In the genomic region with DNA sequence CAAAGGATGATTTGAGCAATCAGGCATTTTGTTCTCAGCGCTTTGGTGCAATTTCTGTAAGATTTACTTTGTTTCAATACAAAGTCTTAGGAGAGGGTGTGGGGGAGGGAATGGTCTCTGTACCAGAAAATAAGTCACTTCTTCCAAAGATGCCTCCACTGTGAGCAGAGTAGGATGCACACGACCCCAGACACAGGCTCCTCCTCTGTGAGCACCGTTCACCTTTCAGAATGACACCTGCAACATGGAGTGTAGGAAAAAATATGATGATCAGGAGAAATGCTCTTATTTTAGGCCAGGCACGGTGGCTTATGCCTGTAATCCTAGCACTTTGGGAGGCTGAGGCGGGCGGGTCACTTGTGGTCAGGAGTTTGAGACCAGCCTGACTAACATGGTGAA, we compare ENCODE assay signal across 10 cellular contexts. TPM values are rescaled to one million over a fixed set of nuclear protein-coding genes. Genes with fewer than 3 reads are reported as not detected.
DNase-seq lines count a peak whose midpoint lies in the region; ATAC-seq, FAIRE-seq and TF ChIP-seq lines count a peak whose summit lies in the region.
"Not testable (repeated sequence)": the region's sequence is repeated elsewhere in the genome, so short reads cannot be mapped to it uniquely, and the experiment has no call there.
"Had no signal": no experiment of that assay in that cellular context is flagged by ENCODE, and none has a peak within 500 bp of the region (broad histone marks: within the 10 kb centered on the region; RNA-seq: fewer than 3 reads in every experiment).

No MANE protein-coding gene starts in this region.

- H2AFZ ChIP-seq in H1 (ENCODE audit: low read length): not testable (repeated sequence)

- FAIRE-seq in H1 (lab: Jason Lieb, UNC): not testable (repeated sequence)

- H3K18ac ChIP-seq in H1 (ENCODE audit: extremely low read depth, low read length): peak overlapping the region; percentile 93

- peaks cover 64% of the 10 kb centered on the region for H3K4me1 Mint-ChIP-seq in activated naive CD4-positive, alpha-beta T cell treated with anti-CD3 and anti-CD28 coated beads, Interleukin-2, amount 10 ng/mL, durations not matched to agents 7 days and 5 days
- H3K4me1 Mint-ChIP-seq in nephron: peaks cover 41% of the 10 kb centered on the region
- peaks cover 46% of the 10 kb centered on the region for H3K4me1 Mint-ChIP-seq in stimulated activated effector memory CD8-positive, alpha-beta T cell treated with anti-CD3 and anti-CD28 coated beads, Interleukin-12 subunit alpha, Interleukin-12 subunit beta, amount 100 ng/mL, for 72 hours

- not testable (repeated sequence) for TF ChIP-seq EP300 in H1 (IDR thresholded peaks at IDR 0.05; ENCODE audit: borderline replicate concordance in 1 of 2, low read depth in 2 of 2, low read length in 2 of 2)

- not testable (repeated sequence) for H3K79me1 ChIP-seq in H1 (ENCODE audit: low read depth, low read length)

- peak; percentile 51 for ATAC-seq in stimulated activated effector memory CD8-positive, alpha-beta T cell treated with anti-CD3 and anti-CD28 coated beads, Interleukin-12 subunit alpha, Interleukin-12 subunit beta, amount 100 ng/mL, for 72 hours

- H3K4me3 Mint-ChIP-seq in activated naive CD4-positive, alpha-beta T cell treated with anti-CD3 and anti-CD28 coated beads, Interleukin-2, amount 10 ng/mL, durations not matched to agents 7 days and 5 days: peak overlapping the region; percentile 98
- peak overlapping the region; percentile 85 to 91 (median 89) for H3K4me3 Mint-ChIP-seq in nephron
- H3K4me3 Mint-ChIP-seq in stimulated activated effector memory CD8-positive, alpha-beta T cell treated with anti-CD3 and anti-CD28 coated beads, Interleukin-12 subunit alpha, Interleukin-12 subunit beta, amount 100 ng/mL, for 72 hours: peak overlapping the region; percentile 98

- peak overlapping the region; percentile 95 for H2BK120ac ChIP-seq in H1 (replicated peaks; ENCODE audit: low read depth, low read length)

- H4K91ac ChIP-seq in H1 (replicated peaks; ENCODE audit: insufficient read length, low read length): peak overlapping the region; percentile 91

- CTCF ChIA-PET in HEK293 (lab: Yijun Ruan, JAX): interaction anchor here (0.6 to 3.4 kb wide), 5 partner anchors 11 to 825 kb away, joined by 3 to 15 read pairs (median 4); no protein-coding TSS in a partner anchor
- CTCF ChIA-PET in activated naive CD4-positive, alpha-beta T cell treated with anti-CD3 and anti-CD28 coated beads, Interleukin-2, amount 10 ng/mL, durations not matched to agents 7 days and 5 days (lab: Charles Lee): interaction anchor here (1.0 to 2.2 kb wide), 3 partner anchors 76 to 144 kb away, joined by 3 to 11 read pairs (median 7); no protein-coding TSS in a partner anchor
- CTCF ChIA-PET in H1 (lab: Charles Lee; ENCODE audit: partially characterized antibody): interaction anchor here (0.6 to 1.3 kb wide), 7 partner anchors 10 to 121 kb away, joined by 3 to 5 read pairs (median 3); no protein-coding TSS in a partner anchor

- not testable (repeated sequence) for H3K23ac ChIP-seq in H1 (ENCODE audit: insufficient read length)

- peak overlapping the region; percentile 85 for H3K27ac ChIP-seq in HEK293 (ENCODE audit: extremely low read depth, low read depth, low read length)
- not testable (repeated sequence) for H3K27ac ChIP-seq in SK-N-MC; H1 (ENCODE audit: low read depth, low read length); iPS-20b (ENCODE audit: low read length)

- H3K4me3 ChIP-seq in AG10803 (ENCODE audit: low read length): peak overlapping the region; percentile 64
- H3K4me3 ChIP-seq in HEK293 (ENCODE audit: low read depth, low read length): peak overlapping the region; percentile 53
- H3K4me3 ChIP-seq in SK-N-MC: peak overlapping the region; percentile 46
- H3K4me3 ChIP-seq in H1 (ENCODE audit: extremely low read depth in 1 of 4, insufficient read depth in 2 of 4, low read depth in 3 of 4, low read length in 4 of 4): peak overlapping the region in 1 of 4 experiments; percentile 48; a peak in 3 of 8 replicates
- peak overlapping the region; percentile 28; the same call in 1 of the 2 replicates for H3K4me3 ChIP-seq in iPS-20b (ENCODE audit: low read length)

- peaks cover 0 to 17% of the 10 kb centered on the region in 2 experiments; a peak in 2 of 3 replicates for H3K36me3 ChIP-seq in HEK293 (ENCODE audit: control insufficient read depth in 2 of 2, insufficient read depth in 1 of 2, low read length in 2 of 2)
- H3K36me3 ChIP-seq in SK-N-MC (ENCODE audit: insufficient read depth, low read length); H1 (ENCODE audit: control insufficient read depth in 2 of 4, insufficient read depth in 4 of 4, low read length in 3 of 4); iPS-20b (ENCODE audit: insufficient read depth, low read depth, low read length): not testable (repeated sequence)

- peak overlapping the region; percentile 53 to 63 for H3K4me2 ChIP-seq in H1 (ENCODE audit: insufficient read depth in 1 of 2, low read depth in 2 of 2, low read length in 2 of 2)

- H3K9ac ChIP-seq in SK-N-MC (ENCODE audit: insufficient read length) (peak overlapping the region; percentile 63), iPS-20b (ENCODE audit: low read depth, low read length) (peak overlapping the region; percentile 49; the same call in 1 of the 2 replicates)
- H3K9ac ChIP-seq in H1 (replicated peaks in 1 of 4; ENCODE audit: extremely low read depth in 1 of 4, low read depth in 3 of 4, low read length in 3 of 4): not testable (repeated sequence)

- not testable (repeated sequence) for H2AK5ac ChIP-seq in H1 (ENCODE audit: low read depth, low read length)

- H3K9me3 ChIP-seq in HEK293 (ENCODE audit: control insufficient read depth, insufficient read depth, low read depth, low read length); SK-N-MC (ENCODE audit: low read depth, low read length); H1 (ENCODE audit: insufficient read depth in 2 of 2, low read depth in 1 of 2, low read length in 1 of 2); iPS-20b (ENCODE audit: insufficient read depth, low read depth, low read length): not testable (repeated sequence)

- not testable (repeated sequence) for H4K20me1 ChIP-seq in H1 (replicated peaks in 1 of 2; ENCODE audit: control insufficient read depth in 1 of 2, insufficient read depth in 2 of 2, low read length in 2 of 2)

- H3K56ac ChIP-seq in H1 (replicated peaks; ENCODE audit: insufficient read length, low read depth, low read length): not testable (repeated sequence)

- H4K5ac ChIP-seq in H1 (ENCODE audit: insufficient read length, low read depth, low read length): peak overlapping the region; percentile 76

- not testable (repeated sequence) for H2BK15ac ChIP-seq in H1 (ENCODE audit: low read length)

- not testable (repeated sequence) for H3K27me3 ChIP-seq in H1 (replicated peaks in 1 of 4; ENCODE audit: control insufficient read depth in 3 of 4, extremely low read depth in 1 of 4, insufficient read depth in 3 of 4, low read length in 3 of 4); iPS-20b (ENCODE audit: insufficient read depth, low read length)

- not testable (repeated sequence) for H3K27me3 Mint-ChIP-seq in activated naive CD4-positive, alpha-beta T cell treated with anti-CD3 and anti-CD28 coated beads, Interleukin-2, amount 10 ng/mL, durations not matched to agents 7 days and 5 days; nephron (ENCODE audit: low read depth)

- not testable (repeated sequence) for H3K9me3 Mint-ChIP-seq in activated naive CD4-positive, alpha-beta T cell treated with anti-CD3 and anti-CD28 coated beads, Interleukin-2, amount 10 ng/mL, durations not matched to agents 7 days and 5 days; nephron; stimulated activated effector memory CD8-positive, alpha-beta T cell treated with anti-CD3 and anti-CD28 coated beads, Interleukin-12 subunit alpha, Interleukin-12 subunit beta, amount 100 ng/mL, for 72 hours

- H2BK12ac ChIP-seq in H1 (ENCODE audit: low read depth, low read length): peak overlapping the region; percentile 80; the same call in 1 of the 2 replicates

- H3K4ac ChIP-seq in H1 (replicated peaks; ENCODE audit: insufficient read length, low read depth, low read length): not testable (repeated sequence)

- not testable (repeated sequence) for TF ChIP-seq POLR2A in H1 (IDR thresholded peaks at IDR 0.05; ENCODE audit: control extremely low read depth in 1 of 2, low read depth in 2 of 2, low read length in 2 of 2)

- peak overlapping the region; percentile 92; the same call in 1 of the 2 replicates for H2BK5ac ChIP-seq in H1 (ENCODE audit: low read depth, low read length)

- 65% methylated on average over 6 of the region's 6 CpGs; no CpG with 5 or more reads in 1 of the 2 experiments for WGBS in H1 (ENCODE audit: extremely low coverage in 1 of 2, insufficient coverage in 1 of 2, insufficient read length in 1 of 2, insufficient replicate concordance in 2 of 2, low coverage in 1 of 2, low lambda C conversion rate in 2 of 2, missing lambda C conversion rate in 1 of 2), 2 experiments

- H4K8ac ChIP-seq in H1 (ENCODE audit: extremely low read depth, insufficient read depth, low read length): not testable (repeated sequence)

- not testable (repeated sequence) for H3K23me2 ChIP-seq in H1 (ENCODE audit: low read depth, low read length)

- peak overlapping the region; percentile 90 for H3K27ac Mint-ChIP-seq in activated naive CD4-positive, alpha-beta T cell treated with anti-CD3 and anti-CD28 coated beads, Interleukin-2, amount 10 ng/mL, durations not matched to agents 7 days and 5 days
- peak overlapping the region; percentile 94 to 99 (median 94) for H3K27ac Mint-ChIP-seq in nephron
- peak overlapping the region; percentile 97 for H3K27ac Mint-ChIP-seq in stimulated activated effector memory CD8-positive, alpha-beta T cell treated with anti-CD3 and anti-CD28 coated beads, Interleukin-12 subunit alpha, Interleukin-12 subunit beta, amount 100 ng/mL, for 72 hours

- not testable (repeated sequence) for H2BK20ac ChIP-seq in H1 (ENCODE audit: low read length)

- TF ChIP-seq CTCF in AG10803 (conservative IDR thresholded peaks at IDR 0.05; ENCODE audit: low read length); HEK293 (tag by site-specific recombination; IDR thresholded peaks at IDR 0.05); H1 (IDR thresholded peaks at IDR 0.05; ENCODE audit: control extremely low read depth in 1 of 3, insufficient read depth in 1 of 3, low read depth in 1 of 3, low read length in 3 of 3); nephron (IDR thresholded peaks at IDR 0.05; ENCODE audit: unreplicated experiment in 3 of 3): not testable (repeated sequence)

- POLR2A ChIA-PET in HEK293 (lab: Yijun Ruan, JAX): interaction anchor here (0.6 kb wide), 1 partner anchor 224 kb away, joined by 3 read pairs; no protein-coding TSS in a partner anchor
- POLR2A ChIA-PET in H1 (lab: Charles Lee; ENCODE audit: partially characterized antibody): interaction anchor here (0.9 to 2.7 kb wide), 2 partner anchors 11 to 144 kb away, joined by 3 to 12 read pairs; no protein-coding TSS in a partner anchor

- H3K14ac ChIP-seq in H1 (ENCODE audit: insufficient read length): not testable (repeated sequence)

- peaks cover 0 to 13% of the 10 kb centered on the region in 2 experiments; a peak in 2 of 4 replicates for H3K79me2 ChIP-seq in H1 (ENCODE audit: control insufficient read depth in 1 of 2, insufficient read depth in 2 of 2, low read length in 2 of 2)

- not testable (repeated sequence) for TF ChIP-seq RAD21 in H1 (IDR thresholded peaks at IDR 0.05 in 1 of 2, conservative IDR thresholded peaks at IDR 0.05 in 1 of 2; ENCODE audit: low read depth in 2 of 2, low read length in 2 of 2)

- not testable (repeated sequence) for H3K4me1 ChIP-seq in HEK293 (ENCODE audit: control insufficient read depth, insufficient read depth, low read length)
- peaks cover 2 to 34% (median 20%) of the 10 kb centered on the region in 4 experiments for H3K4me1 ChIP-seq in H1 (replicated peaks in 1 of 4; ENCODE audit: control insufficient read depth in 3 of 4, insufficient read depth in 4 of 4, low read length in 3 of 4)
- H3K4me1 ChIP-seq in iPS-20b (ENCODE audit: insufficient read depth, low read length): peaks cover 21% of the 10 kb centered on the region

- not testable (repeated sequence) for DNase-seq in AG10803 (ENCODE audit: low read depth); SK-N-MC (ENCODE audit: low read depth, low spot score); activated naive CD4-positive, alpha-beta T cell treated with anti-CD3 and anti-CD28 coated beads, Interleukin-2, amount 10 ng/mL, durations not matched to agents 7 days and 5 days; H1 (ENCODE audit: low read depth in 1 of 2, low spot score in 2 of 2); stimulated activated effector memory CD8-positive, alpha-beta T cell treated with anti-CD3 and anti-CD28 coated beads, Interleukin-12 subunit alpha, Interleukin-12 subunit beta, amount 100 ng/mL, for 72 hours (ENCODE audit: low spot score in 2 of 2)

- H3K36me3 Mint-ChIP-seq in activated naive CD4-positive, alpha-beta T cell treated with anti-CD3 and anti-CD28 coated beads, Interleukin-2, amount 10 ng/mL, durations not matched to agents 7 days and 5 days: peaks cover 29% of the 10 kb centered on the region
- not testable (repeated sequence) for H3K36me3 Mint-ChIP-seq in nephron (ENCODE audit: low read depth)
- H3K36me3 Mint-ChIP-seq in stimulated activated effector memory CD8-positive, alpha-beta T cell treated with anti-CD3 and anti-CD28 coated beads, Interleukin-12 subunit alpha, Interleukin-12 subunit beta, amount 100 ng/mL, for 72 hours: peaks cover 61% of the 10 kb centered on the region

RNA-seq across cellular contexts. Expression of a gene that starts 0.7 kb away (rescaled TPM):
- 23.3 and 23.7 TPM in 2 replicates for total RNA-seq in H1 (2021; fragmentation: NEBNext Ultra II Directional; extraction: Animal tissue kit (Norgen Biotek cat#: 25700))
- polyA plus RNA-seq in H1 (2011; rRNA removed): 20.3 and 22.8 TPM in 2 replicates
- 13.0 TPM for polyA plus RNA-seq in H1 (2011; cell fraction: cytosol; rRNA removed)
- 11.5 TPM for polyA plus RNA-seq in H1 (2011; cell fraction: nucleus; rRNA removed)
- 24.1 to 37.8 TPM (median 30.0 TPM) in 4 replicates for polyA plus RNA-seq in H1 (2012, experiment 1 of 2)
- 34.1 TPM for polyA plus RNA-seq in H1 (2012, experiment 2 of 2)
- 41.5 TPM for polyA plus RNA-seq in H1 (2013, experiment 1 of 2)
- polyA plus RNA-seq in H1 (2013, experiment 2 of 2): 38.6 TPM
- 9.3 and 11.0 TPM in 2 replicates for polyA minus RNA-seq in H1 (2011; rRNA and poly(A)+ RNA removed)
- 8.7 TPM for polyA minus RNA-seq in H1 (2011; cell fraction: cytosol; rRNA and poly(A)+ RNA removed)
- polyA minus RNA-seq in H1 (2011; cell fraction: nucleus; rRNA and poly(A)+ RNA removed): 6.3 TPM

RNA-seq across cellular contexts. Expression of a gene that starts 6.2 kb away (rescaled TPM):
- total RNA-seq in H1 (2021; fragmentation: NEBNext Ultra II Directional; extraction: Animal tissue kit (Norgen Biotek cat#: 25700)): 5.5 and 7.2 TPM in 2 replicates
- polyA plus RNA-seq in H1 (2011; rRNA removed): 2.2 and 4.3 TPM in 2 replicates
- 2.7 TPM for polyA plus RNA-seq in H1 (2011; cell fraction: cytosol; rRNA removed)
- polyA plus RNA-seq in H1 (2011; cell fraction: nucleus; rRNA removed): 5.2 TPM
- polyA plus RNA-seq in H1 (2012, experiment 1 of 2): 5.2 to 9.9 TPM (median 8.0 TPM) in 4 replicates
- 3.9 TPM for polyA plus RNA-seq in H1 (2012, experiment 2 of 2)
- 3.9 TPM for polyA plus RNA-seq in H1 (2013, experiment 1 of 2)
- polyA plus RNA-seq in H1 (2013, experiment 2 of 2): 4.6 TPM
- polyA minus RNA-seq in H1 (2011; rRNA and poly(A)+ RNA removed): 7.2 and 9.4 TPM in 2 replicates
- polyA minus RNA-seq in H1 (2011; cell fraction: cytosol; rRNA and poly(A)+ RNA removed): 2.7 TPM
- 3.5 TPM for polyA minus RNA-seq in H1 (2011; cell fraction: nucleus; rRNA and poly(A)+ RNA removed)
- total RNA-seq: HT-29 had no signal

RNA-seq across cellular contexts. Expression of a gene that starts 25.9 kb away (rescaled TPM):
- total RNA-seq in H1 (2021; fragmentation: NEBNext Ultra II Directional; extraction: Animal tissue kit (Norgen Biotek cat#: 25700)): 7.3 and 9.7 TPM in 2 replicates
- polyA plus RNA-seq in H1 (2011; rRNA removed): 4.0 and 5.5 TPM in 2 replicates
- 3.1 TPM for polyA plus RNA-seq in H1 (2011; cell fraction: cytosol; rRNA removed)
- 4.0 TPM for polyA plus RNA-seq in H1 (2011; cell fraction: nucleus; rRNA removed)
- 3.8 to 5.7 TPM (median 4.8 TPM) in 4 replicates for polyA plus RNA-seq in H1 (2012, experiment 1 of 2)
- 2.6 TPM for polyA plus RNA-seq in H1 (2012, experiment 2 of 2)
- polyA plus RNA-seq in H1 (2013, experiment 1 of 2): 4.7 TPM
- polyA plus RNA-seq in H1 (2013, experiment 2 of 2): 4.7 TPM
- 6.5 and 6.8 TPM in 2 replicates for polyA minus RNA-seq in H1 (2011; rRNA and poly(A)+ RNA removed)
- 5.7 TPM for polyA minus RNA-seq in H1 (2011; cell fraction: cytosol; rRNA and poly(A)+ RNA removed)
- polyA minus RNA-seq in H1 (2011; cell fraction: nucleus; rRNA and poly(A)+ RNA removed): 4.4 TPM

RNA-seq across cellular contexts. Expression of a gene that starts 32.6 kb away (rescaled TPM):
- total RNA-seq in H1 (2021; fragmentation: NEBNext Ultra II Directional; extraction: Animal tissue kit (Norgen Biotek cat#: 25700)): 14.2 and 16.3 TPM in 2 replicates
- polyA plus RNA-seq in H1 (2011; rRNA removed): 43.3 and 74.9 TPM in 2 replicates
- polyA plus RNA-seq in H1 (2011; cell fraction: cytosol; rRNA removed): 40.4 TPM
- polyA plus RNA-seq in H1 (2011; cell fraction: nucleus; rRNA removed): 33.2 TPM
- 32.7 to 53.6 TPM (median 44.2 TPM) in 4 replicates for polyA plus RNA-seq in H1 (2012, experiment 1 of 2)
- polyA plus RNA-seq in H1 (2012, experiment 2 of 2): 38.3 TPM
- polyA plus RNA-seq in H1 (2013, experiment 1 of 2): 10.0 TPM
- 10.3 TPM for polyA plus RNA-seq in H1 (2013, experiment 2 of 2)
- polyA minus RNA-seq in H1 (2011; rRNA and poly(A)+ RNA removed): 28.2 and 43.0 TPM in 2 replicates
- 13.7 TPM for polyA minus RNA-seq in H1 (2011; cell fraction: cytosol; rRNA and poly(A)+ RNA removed)
- polyA minus RNA-seq in H1 (2011; cell fraction: nucleus; rRNA and poly(A)+ RNA removed): 8.5 TPM

RNA-seq across cellular contexts. Expression of a gene that starts 57.3 kb away (rescaled TPM):
- total RNA-seq in H1 (2021; fragmentation: NEBNext Ultra II Directional; extraction: Animal tissue kit (Norgen Biotek cat#: 25700)): not detected in 2 replicates
- not detected in 2 replicates for polyA plus RNA-seq in H1 (2011; rRNA removed)
- not detected for polyA plus RNA-seq in H1 (2011; cell fraction: cytosol; rRNA removed)
- polyA plus RNA-seq in H1 (2011; cell fraction: nucleus; rRNA removed): not detected
- polyA plus RNA-seq in H1 (2012, experiment 1 of 2): not detected in 4 replicates
- not detected for polyA plus RNA-seq in H1 (2012, experiment 2 of 2)
- 0.04 TPM for polyA plus RNA-seq in H1 (2013, experiment 1 of 2)
- polyA plus RNA-seq in H1 (2013, experiment 2 of 2): not detected
- polyA minus RNA-seq in H1 (2011; rRNA and poly(A)+ RNA removed): not detected in 2 replicates
- not detected for polyA minus RNA-seq in H1 (2011; cell fraction: cytosol; rRNA and poly(A)+ RNA removed)
- not detected for polyA minus RNA-seq in H1 (2011; cell fraction: nucleus; rRNA and poly(A)+ RNA removed)
- total RNA-seq: HT-29; T-helper 1 cell treated with Interleukin-12 subunit alpha and Interleukin-12 subunit beta and Interleukin-4 antibody, amounts not matched to agents 30 ng/mL and 1 ng/mL, for 36 hours had no signal
